Comparison of ENCODE assay signal across 19 cellular contexts in the genomic region with DNA sequence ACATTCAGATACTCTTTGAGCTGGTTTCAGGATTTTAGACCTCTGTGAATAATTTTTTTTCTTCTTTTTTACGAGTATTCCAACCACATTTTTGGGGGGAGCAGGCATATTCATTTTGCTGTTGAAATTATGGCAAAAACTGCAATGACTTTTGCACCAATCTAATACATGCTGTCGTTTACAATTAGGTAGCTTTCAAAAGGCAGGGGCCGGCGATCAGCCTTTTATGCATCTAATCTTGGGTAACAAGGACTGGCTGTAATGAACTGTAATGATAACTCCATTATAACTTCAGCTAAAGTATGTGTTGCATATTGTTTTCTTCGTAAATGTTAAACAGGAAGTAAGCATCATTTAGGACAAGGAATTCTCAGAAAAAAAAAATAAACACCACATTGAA. TPM values are rescaled to one million over a fixed set of nuclear protein-coding genes. Genes with fewer than 3 reads are reported as not detected.
A peak's percentile ranks its signal among the peaks of the same experiment; 100 is the strongest.
DNase-seq lines count a peak whose midpoint lies in the region; ATAC-seq and TF ChIP-seq lines count a peak whose summit lies in the region.
"Had no signal": no experiment of that assay in that cellular context is flagged by ENCODE, and none has a peak within 500 bp of the region (broad histone marks: within the 10 kb centered on the region; RNA-seq: fewer than 3 reads in every experiment).

No MANE protein-coding gene starts in this region.

- no peaks in the 10 kb centered on the region for H3K36me3 ChIP-seq in SJSA1
- no peaks in the 10 kb centered on the region for H3K36me3 ChIP-seq in left ventricle myocardium inferior
- H3K36me3 ChIP-seq: heart left ventricle had no signal

- H3K4me3 ChIP-seq in SJSA1 (no peak overlapping the region), left ventricle myocardium inferior (no peak overlapping the region)
- H3K4me3 ChIP-seq: heart left ventricle had no signal

- no peaks in the 10 kb centered on the region for H3K27me3 ChIP-seq in SJSA1 (replicated peaks)
- no peaks in the 10 kb centered on the region for H3K27me3 ChIP-seq in left ventricle myocardium inferior (ENCODE audit: low read depth)
- H3K27me3 ChIP-seq: heart left ventricle had no signal

- H3K27ac ChIP-seq in SJSA1 (peak overlapping the region; percentile 30; the same call in 1 of the 2 replicates), left ventricle myocardium inferior (replicated peaks) (no peak overlapping the region)
- H3K27ac ChIP-seq: heart left ventricle, RWPE1 had no signal

- H3K27me3 Mint-ChIP-seq in activated naive CD4-positive, alpha-beta T cell treated with anti-CD3 and anti-CD28 coated beads, Interleukin-2, amount 10 ng/mL, durations not matched to agents 7 days and 5 days = no peaks in the 10 kb centered on the region
- peaks cover 12% of the 10 kb centered on the region for H3K27me3 Mint-ChIP-seq in central memory CD8-positive, alpha-beta T cell

- CTCF ChIA-PET in activated naive CD4-positive, alpha-beta T cell treated with anti-CD3 and anti-CD28 coated beads, Interleukin-2, amount 10 ng/mL, durations not matched to agents 7 days and 5 days (lab: Charles Lee) = interaction anchor here (1.1 to 10.7 kb wide), 9 partner anchors 11 to 163 kb away, joined by 3 to 657 read pairs (median 5); partner anchors contain the start of genes CD69 and CLEC2B

- H3K4me1 ChIP-seq in SJSA1 (replicated peaks) = peaks cover 37% of the 10 kb centered on the region
- no peaks in the 10 kb centered on the region for H3K4me1 ChIP-seq in left ventricle myocardium inferior

- peaks cover 8% of the 10 kb centered on the region for H3K36me3 Mint-ChIP-seq in activated naive CD4-positive, alpha-beta T cell treated with anti-CD3 and anti-CD28 coated beads, Interleukin-2, amount 10 ng/mL, durations not matched to agents 7 days and 5 days
- no peaks in the 10 kb centered on the region for H3K36me3 Mint-ChIP-seq in central memory CD8-positive, alpha-beta T cell (ENCODE audit: insufficient read depth)

- H3K4me1 Mint-ChIP-seq in activated naive CD4-positive, alpha-beta T cell treated with anti-CD3 and anti-CD28 coated beads, Interleukin-2, amount 10 ng/mL, durations not matched to agents 7 days and 5 days = peaks cover 54% of the 10 kb centered on the region
- peaks cover 38% of the 10 kb centered on the region for H3K4me1 Mint-ChIP-seq in central memory CD8-positive, alpha-beta T cell

- DNase-seq in activated naive CD4-positive, alpha-beta T cell treated with anti-CD3 and anti-CD28 coated beads, Interleukin-2, amount 10 ng/mL, durations not matched to agents 7 days and 5 days = peak; percentile 50
- DNase-seq in activated naive CD4-positive, alpha-beta T cell (lab: John Stamatoyannopoulos, UW) = no peak
- DNase-seq in SJSA1 (ENCODE audit: low read depth in 1 of 2, low spot score in 2 of 2) (peak in 1 of 2 experiments; percentile 32), SKM-1 (lab: John Stamatoyannopoulos, UW; ENCODE audit: unreplicated experiment) (no peak), left ventricle myocardium inferior (no peak)
- no peak for DNase-seq in central memory CD8-positive, alpha-beta T cell (ENCODE audit: low spot score in 2 of 2)
- DNase-seq: amygdala, heart left ventricle, kidney glomerular epithelial cell, NCI-H1694 treated with DMSO at 0.1 percent for 48 hours, NCI-H526 treated with DMSO at 0.1 percent for 48 hours, small intestine had no signal

- intact Hi-C loops in left ventricle myocardium inferior (cut with micrococcal nuclease) = no loop called here

- H3K4me3 Mint-ChIP-seq in activated naive CD4-positive, alpha-beta T cell treated with anti-CD3 and anti-CD28 coated beads, Interleukin-2, amount 10 ng/mL, durations not matched to agents 7 days and 5 days = peak overlapping the region; percentile 74
- H3K4me3 Mint-ChIP-seq in central memory CD8-positive, alpha-beta T cell = no peak overlapping the region

- no peak for ATAC-seq in central memory CD8-positive, alpha-beta T cell (replicated peaks; ENCODE audit: extremely low read depth, poor library complexity, severe bottlenecking)
- no peak for ATAC-seq in GM19395 (IDR thresholded peaks at IDR 0.05; ENCODE audit: unreplicated experiment)
- ATAC-seq in HG03108 (IDR thresholded peaks at IDR 0.05; ENCODE audit: unreplicated experiment) = no peak
- ATAC-seq: heart left ventricle had no signal

- H3K27ac Mint-ChIP-seq in activated naive CD4-positive, alpha-beta T cell treated with anti-CD3 and anti-CD28 coated beads, Interleukin-2, amount 10 ng/mL, durations not matched to agents 7 days and 5 days = peak overlapping the region; percentile 95
- peak overlapping the region; percentile 30 for H3K27ac Mint-ChIP-seq in central memory CD8-positive, alpha-beta T cell (ENCODE audit: low read depth)

- TF ChIP-seq CTCF in left ventricle myocardium inferior (IDR thresholded peaks at IDR 0.05; ENCODE audit: borderline replicate concordance) = no peak

- H3K9me3 ChIP-seq in SJSA1 (replicated peaks) (no peaks in the 10 kb centered on the region), left ventricle myocardium inferior (replicated peaks) (no peaks in the 10 kb centered on the region)
- H3K9me3 ChIP-seq: heart left ventricle had no signal

- peaks cover 4% of the 10 kb centered on the region for H3K9me3 Mint-ChIP-seq in activated naive CD4-positive, alpha-beta T cell treated with anti-CD3 and anti-CD28 coated beads, Interleukin-2, amount 10 ng/mL, durations not matched to agents 7 days and 5 days
- no peaks in the 10 kb centered on the region for H3K9me3 Mint-ChIP-seq in central memory CD8-positive, alpha-beta T cell

RNA-seq across cellular contexts. Expression of gene KLRF1, which starts 30.4 kb away (rescaled TPM):
- not detected in 2 replicates for total RNA-seq in SJSA1 (2014; rRNA removed; shearing (Covaris generic))
- not detected for total RNA-seq in left ventricle myocardium inferior
- total RNA-seq: activated CD8-positive, alpha-beta memory T cell treated with anti-CD3 and anti-CD28 coated beads for 36 hours; epithelial cell of proximal tubule; LHCN-M2; osteocyte had no signal

RNA-seq across cellular contexts. Expression of gene CD69, which starts 36.2 kb away (rescaled TPM):
- 0.13 and 0.25 TPM in 2 replicates for total RNA-seq in SJSA1 (2014; rRNA removed; shearing (Covaris generic))
- total RNA-seq in left ventricle myocardium inferior = 0.25 TPM
- total RNA-seq: LHCN-M2, osteocyte had no signal
